ENCODE assay signal across 13 cellular contexts in genomic region chr10:129258570-129258969, GRCh38.
"Had no signal": no experiment of that assay in that cellular context is flagged by ENCODE, and none has a peak within 500 bp of the region (broad histone marks: within the 10 kb centered on the region; RNA-seq: fewer than 3 reads in every experiment).

No MANE protein-coding gene starts in this region.

- H3K4me3 ChIP-seq: cardiac muscle cell, SK-N-MC, smooth muscle cell had no signal

- H3K27me3 ChIP-seq: cardiac muscle cell had no signal

- H3K9me3 Mint-ChIP-seq: activated CD8-positive, alpha-beta T cell treated with anti-CD3 and anti-CD28 coated beads for 36 hours; activated T-helper 1 cell treated with anti-CD3 and anti-CD28 coated beads, Interleukin-12 subunit alpha, Interleukin-12 subunit beta, Interleukin-2, Interleukin-4 antibody, amounts not matched to agents 30 ng/mL and 10 ng/mL and 1 ng/mL, durations not matched to agents 14 hours and 24 hours and 36 hours; T-cell; type B pancreatic cell had no signal

- H3K36me3 Mint-ChIP-seq: T-cell, type B pancreatic cell had no signal

- H3K4me3 Mint-ChIP-seq: activated CD4-positive, alpha-beta T cell treated with anti-CD3 and anti-CD28 coated beads for 36 hours; activated CD8-positive, alpha-beta T cell treated with anti-CD3 and anti-CD28 coated beads for 36 hours; activated T-helper 1 cell treated with anti-CD3 and anti-CD28 coated beads, Interleukin-12 subunit alpha, Interleukin-12 subunit beta, Interleukin-2, Interleukin-4 antibody, amounts not matched to agents 30 ng/mL and 10 ng/mL and 1 ng/mL, durations not matched to agents 14 hours and 24 hours and 36 hours; T-cell; type B pancreatic cell had no signal

- H3K4me1 Mint-ChIP-seq: activated CD4-positive, alpha-beta T cell treated with anti-CD3 and anti-CD28 coated beads for 36 hours; T-cell had no signal

- H3K27ac ChIP-seq: cardiac muscle cell, SK-N-MC, VCaP had no signal

- H3K27ac Mint-ChIP-seq: activated CD4-positive, alpha-beta T cell treated with anti-CD3 and anti-CD28 coated beads for 36 hours; activated CD8-positive, alpha-beta T cell treated with anti-CD3 and anti-CD28 coated beads for 36 hours; activated T-helper 1 cell treated with anti-CD3 and anti-CD28 coated beads, Interleukin-12 subunit alpha, Interleukin-12 subunit beta, Interleukin-2, Interleukin-4 antibody, amounts not matched to agents 30 ng/mL and 10 ng/mL and 1 ng/mL, durations not matched to agents 14 hours and 24 hours and 36 hours; T-cell; type B pancreatic cell had no signal

- H3K36me3 ChIP-seq: cardiac muscle cell had no signal

- DNase-seq: activated CD4-positive, alpha-beta T cell treated with anti-CD3 and anti-CD28 coated beads for 36 hours; activated CD8-positive, alpha-beta memory T cell treated with anti-CD3 and anti-CD28 coated beads, Interleukin-2, amount 50 U/mL, for 48 hours; activated CD8-positive, alpha-beta T cell treated with anti-CD3 and anti-CD28 coated beads for 36 hours; activated naive CD4-positive, alpha-beta T cell; effector CD8-positive, alpha-beta T cell; head of caudate nucleus; T-cell had no signal

- ATAC-seq: activated CD4-positive, alpha-beta T cell treated with anti-CD3 and anti-CD28 coated beads for 36 hours; activated CD8-positive, alpha-beta T cell treated with anti-CD3 and anti-CD28 coated beads for 36 hours; T-cell had no signal

- H3K4me2 ChIP-seq: smooth muscle cell had no signal
